In genomic region chr10:6476989-6477388, GRCh38 we compare ENCODE assay signal across 27 cellular contexts.
DNase-seq lines count a peak whose midpoint lies in the region; ATAC-seq and TF ChIP-seq lines count a peak whose summit lies in the region.
"Had no signal": no experiment of that assay in that cellular context is flagged by ENCODE, and none has a peak within 500 bp of the region (broad histone marks: within the 10 kb centered on the region; RNA-seq: fewer than 3 reads in every experiment).

No MANE protein-coding gene starts in this region.

- H3K27ac Mint-ChIP-seq in CD4-positive, alpha-beta T cell: peak overlapping the region; percentile 64
- H3K27ac Mint-ChIP-seq in CD8-positive, alpha-beta T cell: peak overlapping the region; percentile 39
- H3K27ac Mint-ChIP-seq in T-helper 17 cell (peak overlapping the region; percentile 47), immature natural killer cell (peak overlapping the region; percentile 17 to 69 (median 44))
- H3K27ac Mint-ChIP-seq: activated B cell treated with CpG ODN at 0.5 μM for 24 hours; dendritic cell treated with granulocyte-macrophage colony-stimulating factor and Interleukin-4, amounts not matched to agents 40 ng/mL and 50 ng/mL, for 4 days; HFFc6; type B pancreatic cell had no signal

- ATAC-seq in CD4-positive, alpha-beta T cell (ENCODE audit: poor library complexity): no peak
- ATAC-seq in CD8-positive, alpha-beta T cell: no peak
- ATAC-seq in T-helper 17 cell (no peak), GM21576 (IDR thresholded peaks at IDR 0.05; ENCODE audit: unreplicated experiment) (no peak)
- ATAC-seq: lower lobe of right lung, mucosa of descending colon had no signal

- POLR2A ChIA-PET in CD4-positive, alpha-beta T cell (lab: Charles Lee): no interaction called here
- POLR2A ChIA-PET in CD8-positive, alpha-beta T cell (lab: Charles Lee): no interaction called here

- H3K9me3 Mint-ChIP-seq in CD4-positive, alpha-beta T cell: no peaks in the 10 kb centered on the region
- no peaks in the 10 kb centered on the region for H3K9me3 Mint-ChIP-seq in CD8-positive, alpha-beta T cell
- no peaks in the 10 kb centered on the region for H3K9me3 Mint-ChIP-seq in immature natural killer cell
- H3K9me3 Mint-ChIP-seq: activated B cell treated with CpG ODN at 0.5 μM for 24 hours; dendritic cell treated with granulocyte-macrophage colony-stimulating factor and Interleukin-4, amounts not matched to agents 40 ng/mL and 50 ng/mL, for 4 days; HFFc6; type B pancreatic cell had no signal

- H3K36me3 Mint-ChIP-seq in CD4-positive, alpha-beta T cell (ENCODE audit: low read depth): peaks cover 88% of the 10 kb centered on the region
- H3K36me3 Mint-ChIP-seq in CD8-positive, alpha-beta T cell: peaks cover 79% of the 10 kb centered on the region
- peaks cover 12% of the 10 kb centered on the region for H3K36me3 Mint-ChIP-seq in T-helper 17 cell (ENCODE audit: low read depth)
- peaks cover 46 to 61% (median 59%) of the 10 kb centered on the region in 3 donors for H3K36me3 Mint-ChIP-seq in immature natural killer cell

- peaks cover 44% of the 10 kb centered on the region for H3K36me3 ChIP-seq in CD8-positive, alpha-beta T cell (ENCODE audit: insufficient read depth, low read length)
- H3K36me3 ChIP-seq: lower lobe of right lung, MG63, prostate gland had no signal

- H3K27ac ChIP-seq in CD4-positive, alpha-beta T cell (ENCODE audit: low read depth, low read length): no peak overlapping the region
- H3K27ac ChIP-seq in CD8-positive, alpha-beta T cell (ENCODE audit: low read depth, low read length): no peak overlapping the region
- H3K27ac ChIP-seq: GM23248, lower lobe of right lung, prostate gland had no signal

- DNase-seq in CD4-positive, alpha-beta T cell: no peak
- DNase-seq in CD8-positive, alpha-beta T cell: no peak
- DNase-seq in T-helper 17 cell: no peak
- no peak for DNase-seq in immature natural killer cell
- DNase-seq in posterior vena cava (ENCODE audit: low spot score): no peak
- DNase-seq in cerebellar nuclear complex (lab: John Stamatoyannopoulos, UW): no peak
- DNase-seq: activated B cell treated with CpG ODN at 0.5 μM for 24 hours; activated naive CD4-positive, alpha-beta T cell; activated T-cell treated with anti-CD3 and anti-CD28 coated beads for 4 hours; anterior cingulate cortex; GF-D8; GM23248; HFFc6; IMR-90; islet precursor cell; lower lobe of right lung; MG63; mucosa of descending colon; NCI-H1694 treated with DMSO at 0.1 percent for 48 hours; NCI-H2171 treated with DMSO at 0.1 percent for 48 hours; NCI-H526; SK-N-SH; T-helper 9 cell had no signal

- H3K27me3 Mint-ChIP-seq in CD4-positive, alpha-beta T cell: no peaks in the 10 kb centered on the region
- no peaks in the 10 kb centered on the region for H3K27me3 Mint-ChIP-seq in CD8-positive, alpha-beta T cell (ENCODE audit: low read depth)
- H3K27me3 Mint-ChIP-seq in T-helper 17 cell: no peaks in the 10 kb centered on the region
- H3K27me3 Mint-ChIP-seq in immature natural killer cell (ENCODE audit: low read depth in 3 of 3): peaks cover 0 to 14% (median 6%) of the 10 kb centered on the region in 3 donors
- H3K27me3 Mint-ChIP-seq: dendritic cell treated with granulocyte-macrophage colony-stimulating factor and Interleukin-4, amounts not matched to agents 40 ng/mL and 50 ng/mL, for 4 days had no signal

- peak overlapping the region; percentile 5 for H3K4me3 Mint-ChIP-seq in CD4-positive, alpha-beta T cell
- no peak overlapping the region for H3K4me3 Mint-ChIP-seq in CD8-positive, alpha-beta T cell
- H3K4me3 Mint-ChIP-seq in T-helper 17 cell (no peak overlapping the region), immature natural killer cell (no peak overlapping the region)
- H3K4me3 Mint-ChIP-seq: activated B cell treated with CpG ODN at 0.5 μM for 24 hours; dendritic cell treated with granulocyte-macrophage colony-stimulating factor and Interleukin-4, amounts not matched to agents 40 ng/mL and 50 ng/mL, for 4 days; HFFc6; type B pancreatic cell had no signal

- no peak for TF ChIP-seq CTCF in CD4-positive, alpha-beta T cell (IDR thresholded peaks at IDR 0.05)
- no peak for TF ChIP-seq CTCF in CD8-positive, alpha-beta T cell (IDR thresholded peaks at IDR 0.05)

- CTCF ChIA-PET in CD4-positive, alpha-beta T cell (lab: Charles Lee): no interaction called here
- CTCF ChIA-PET in CD8-positive, alpha-beta T cell (lab: Charles Lee): interaction anchor here (1.5 to 1.8 kb wide), 2 partner anchors 21 to 101 kb away, joined by 3 to 4 read pairs; no protein-coding TSS in a partner anchor

- H3K9me3 ChIP-seq in CD4-positive, alpha-beta T cell (ENCODE audit: control insufficient read depth, low read length): no peaks in the 10 kb centered on the region
- H3K9me3 ChIP-seq in CD8-positive, alpha-beta T cell (ENCODE audit: low read length): no peaks in the 10 kb centered on the region
- H3K9me3 ChIP-seq in T-helper 17 cell (ENCODE audit: control insufficient read depth, low read length, poor library complexity, severe bottlenecking): no peaks in the 10 kb centered on the region
- H3K9me3 ChIP-seq: lower lobe of right lung, MG63, mucosa of descending colon, prostate gland, SK-N-SH had no signal

- H3K4me3 ChIP-seq in CD8-positive, alpha-beta T cell (ENCODE audit: low read depth, low read length): no peak overlapping the region
- H3K4me3 ChIP-seq: GM23248, lower lobe of right lung, MG63, mucosa of descending colon, prostate gland had no signal

- intact Hi-C loops in CD4-positive, alpha-beta T cell (cut with DNase I, micrococcal nuclease): loop anchor here in 1 of 2 experiments (5.0 kb wide), 2 partner anchors 35 to 100 kb away; no protein-coding TSS in a partner anchor
- intact Hi-C loops in CD8-positive, alpha-beta T cell (cut with DNase I, micrococcal nuclease): loop anchor here in 1 of 2 experiments (10.0 kb wide), 1 partner anchor 62 kb away; no protein-coding TSS in a partner anchor
- intact Hi-C loops in posterior vena cava (cut with DNase I): no loop called here

- peaks cover 24% of the 10 kb centered on the region for H3K4me1 ChIP-seq in CD8-positive, alpha-beta T cell (ENCODE audit: insufficient read depth, low read length)
- H3K4me1 ChIP-seq: lower lobe of right lung, prostate gland had no signal

- peaks cover 51% of the 10 kb centered on the region for H3K4me1 Mint-ChIP-seq in CD4-positive, alpha-beta T cell (ENCODE audit: low read depth)
- H3K4me1 Mint-ChIP-seq in CD8-positive, alpha-beta T cell (ENCODE audit: low read depth): peaks cover 47% of the 10 kb centered on the region
- peaks cover 27% of the 10 kb centered on the region for H3K4me1 Mint-ChIP-seq in T-helper 17 cell
- H3K4me1 Mint-ChIP-seq in immature natural killer cell: peaks cover 52 to 68% of the 10 kb centered on the region in 2 donors

- H3K27me3 ChIP-seq in CD4-positive, alpha-beta T cell (ENCODE audit: control insufficient read depth, insufficient read depth, low read length): no peaks in the 10 kb centered on the region
- H3K27me3 ChIP-seq in CD8-positive, alpha-beta T cell (ENCODE audit: insufficient read depth, low read length): no peaks in the 10 kb centered on the region
